Comparison of ENCODE assay signal across 2 cellular contexts in the genomic region with DNA sequence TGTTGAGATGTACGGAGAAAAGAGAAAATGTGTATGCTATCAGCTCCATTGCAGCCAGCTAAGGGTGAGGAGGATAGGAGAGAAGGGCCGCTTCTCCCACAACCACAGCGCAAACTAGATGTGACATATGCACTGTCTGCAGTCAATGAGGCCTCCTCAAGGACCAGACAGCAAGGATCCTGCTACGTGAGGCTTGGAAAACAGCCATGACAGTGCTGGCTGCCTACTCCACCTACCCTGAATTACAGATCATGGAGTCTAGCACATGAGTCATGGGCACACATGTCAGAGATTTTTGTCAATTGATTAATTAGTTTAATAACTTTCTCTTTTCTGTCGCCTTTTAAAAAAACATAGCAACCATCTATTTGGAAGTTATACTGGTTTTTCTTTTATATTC.
TF ChIP-seq lines count a peak whose summit lies in the region.

No MANE protein-coding gene starts in this region.

TF ChIP-seq in K562, 482 proteins besides CTCF, POLR2A, EP300 and RAD21 (continues in another document):
- TF ChIP-seq ZFP1 (CRISPR knock-in tag; IDR thresholded peaks at IDR 0.05) (no peak), PHF20 (IDR thresholded peaks at IDR 0.05; ENCODE audit: partially characterized antibody) (no peak), RBM14 (IDR thresholded peaks at IDR 0.05; ENCODE audit: borderline replicate concordance, insufficient read depth, low read depth, low read length) (no peak), NFIC (IDR thresholded peaks at IDR 0.05) (0 out of 2 replicates have a peak, but pooled peaks have one; percentile 17), SMARCB1 (IDR thresholded peaks at IDR 0.05; ENCODE audit: insufficient read length, low read depth) (no peak), BRCA1 (IDR thresholded peaks at IDR 0.05) (no peak), BRCA1 (CRISPR knock-in tag; IDR thresholded peaks at IDR 0.05) (no peak), YY1 (IDR thresholded peaks at IDR 0.05; ENCODE audit: borderline replicate concordance in 1 of 3, control insufficient read depth in 1 of 3, extremely low read depth in 1 of 3, insufficient read depth in 3 of 3, insufficient read length in 1 of 3, insufficient replicate concordance in 2 of 3, low read depth in 1 of 3, low read length in 2 of 3) (peak in 1 of 3 experiments; percentile 36), ELF4 (CRISPR knock-in tag; IDR thresholded peaks at IDR 0.05) (no peak), ZKSCAN3 (CRISPR knock-in tag; IDR thresholded peaks at IDR 0.05) (no peak), KAT7 (CRISPR knock-in tag; IDR thresholded peaks at IDR 0.05; ENCODE audit: borderline replicate concordance) (no peak), XRCC4 (IDR thresholded peaks at IDR 0.05; ENCODE audit: extremely low read depth, insufficient read depth, insufficient read length) (no peak), STAT5B (CRISPR knock-in tag; IDR thresholded peaks at IDR 0.05) (no peak), MECOM (CRISPR knock-in tag; IDR thresholded peaks at IDR 0.05) (no peak), SUPT5H (IDR thresholded peaks at IDR 0.05) (no peak), ZC3H8 (IDR thresholded peaks at IDR 0.05) (no peak), PTRF (tag; IDR thresholded peaks at IDR 0.05) (no peak), FOSL1 (tag; conservative IDR thresholded peaks at IDR 0.05) (0 out of 2 replicates have a peak, but pooled peaks have one; percentile 44), ZBTB17 (CRISPR knock-in tag; IDR thresholded peaks at IDR 0.05) (no peak), NFIX (CRISPR knock-in tag; IDR thresholded peaks at IDR 0.05; ENCODE audit: low read depth) (no peak), RBM22 (IDR thresholded peaks at IDR 0.05; ENCODE audit: low read depth, low read length, poor library complexity, severe bottlenecking) (no peak), ZNF253 (CRISPR knock-in tag; conservative IDR thresholded peaks at IDR 0.05) (no peak), ZNF197 (CRISPR knock-in tag; IDR thresholded peaks at IDR 0.05; ENCODE audit: low read depth) (no peak), BACH1 (tag; IDR thresholded peaks at IDR 0.05) (no peak), MTA1 (IDR thresholded peaks at IDR 0.05; ENCODE audit: borderline replicate concordance) (no peak), KAT8 (IDR thresholded peaks at IDR 0.05; ENCODE audit: low read depth) (no peak), SMAD3 (CRISPR knock-in tag; conservative IDR thresholded peaks at IDR 0.05) (no peak), ZSCAN32 (CRISPR knock-in tag; IDR thresholded peaks at IDR 0.05) (no peak), BHLHE40 (IDR thresholded peaks at IDR 0.05; ENCODE audit: low read length) (0 out of 2 replicates have a peak, but pooled peaks have one; percentile 3), LARP7 (IDR thresholded peaks at IDR 0.05) (no peak), PRMT5 (CRISPR knock-in tag; IDR thresholded peaks at IDR 0.05) (no peak), PTBP1 (IDR thresholded peaks at IDR 0.05; ENCODE audit: low read depth, low read length) (no peak), ZNF217 (CRISPR knock-in tag; IDR thresholded peaks at IDR 0.05) (no peak), RAD51 (IDR thresholded peaks at IDR 0.05; ENCODE audit: borderline replicate concordance, low read depth) (no peak), TRIM24 (IDR thresholded peaks at IDR 0.05) (no peak)
- TF ChIP-seq, protein P1, sequence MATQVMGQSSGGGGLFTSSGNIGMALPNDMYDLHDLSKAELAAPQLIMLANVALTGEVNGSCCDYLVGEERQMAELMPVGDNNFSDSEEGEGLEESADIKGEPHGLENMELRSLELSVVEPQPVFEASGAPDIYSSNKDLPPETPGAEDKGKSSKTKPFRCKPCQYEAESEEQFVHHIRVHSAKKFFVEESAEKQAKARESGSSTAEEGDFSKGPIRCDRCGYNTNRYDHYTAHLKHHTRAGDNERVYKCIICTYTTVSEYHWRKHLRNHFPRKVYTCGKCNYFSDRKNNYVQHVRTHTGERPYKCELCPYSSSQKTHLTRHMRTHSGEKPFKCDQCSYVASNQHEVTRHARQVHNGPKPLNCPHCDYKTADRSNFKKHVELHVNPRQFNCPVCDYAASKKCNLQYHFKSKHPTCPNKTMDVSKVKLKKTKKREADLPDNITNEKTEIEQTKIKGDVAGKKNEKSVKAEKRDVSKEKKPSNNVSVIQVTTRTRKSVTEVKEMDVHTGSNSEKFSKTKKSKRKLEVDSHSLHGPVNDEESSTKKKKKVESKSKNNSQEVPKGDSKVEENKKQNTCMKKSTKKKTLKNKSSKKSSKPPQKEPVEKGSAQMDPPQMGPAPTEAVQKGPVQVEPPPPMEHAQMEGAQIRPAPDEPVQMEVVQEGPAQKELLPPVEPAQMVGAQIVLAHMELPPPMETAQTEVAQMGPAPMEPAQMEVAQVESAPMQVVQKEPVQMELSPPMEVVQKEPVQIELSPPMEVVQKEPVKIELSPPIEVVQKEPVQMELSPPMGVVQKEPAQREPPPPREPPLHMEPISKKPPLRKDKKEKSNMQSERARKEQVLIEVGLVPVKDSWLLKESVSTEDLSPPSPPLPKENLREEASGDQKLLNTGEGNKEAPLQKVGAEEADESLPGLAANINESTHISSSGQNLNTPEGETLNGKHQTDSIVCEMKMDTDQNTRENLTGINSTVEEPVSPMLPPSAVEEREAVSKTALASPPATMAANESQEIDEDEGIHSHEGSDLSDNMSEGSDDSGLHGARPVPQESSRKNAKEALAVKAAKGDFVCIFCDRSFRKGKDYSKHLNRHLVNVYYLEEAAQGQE (CRISPR knock-in tag; IDR thresholded peaks at IDR 0.05; ENCODE audit: low read depth): no peak
- TF ChIP-seq, protein P2, sequence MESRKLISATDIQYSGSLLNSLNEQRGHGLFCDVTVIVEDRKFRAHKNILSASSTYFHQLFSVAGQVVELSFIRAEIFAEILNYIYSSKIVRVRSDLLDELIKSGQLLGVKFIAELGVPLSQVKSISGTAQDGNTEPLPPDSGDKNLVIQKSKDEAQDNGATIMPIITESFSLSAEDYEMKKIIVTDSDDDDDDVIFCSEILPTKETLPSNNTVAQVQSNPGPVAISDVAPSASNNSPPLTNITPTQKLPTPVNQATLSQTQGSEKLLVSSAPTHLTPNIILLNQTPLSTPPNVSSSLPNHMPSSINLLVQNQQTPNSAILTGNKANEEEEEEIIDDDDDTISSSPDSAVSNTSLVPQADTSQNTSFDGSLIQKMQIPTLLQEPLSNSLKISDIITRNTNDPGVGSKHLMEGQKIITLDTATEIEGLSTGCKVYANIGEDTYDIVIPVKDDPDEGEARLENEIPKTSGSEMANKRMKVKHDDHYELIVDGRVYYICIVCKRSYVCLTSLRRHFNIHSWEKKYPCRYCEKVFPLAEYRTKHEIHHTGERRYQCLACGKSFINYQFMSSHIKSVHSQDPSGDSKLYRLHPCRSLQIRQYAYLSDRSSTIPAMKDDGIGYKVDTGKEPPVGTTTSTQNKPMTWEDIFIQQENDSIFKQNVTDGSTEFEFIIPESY (CRISPR knock-in tag; IDR thresholded peaks at IDR 0.05): no peak

TF ChIP-seq in HepG2, 621 proteins besides CTCF, POLR2A, EP300 and RAD21:
- TF ChIP-seq ELF4 (CRISPR knock-in tag; IDR thresholded peaks at IDR 0.05; ENCODE audit: borderline replicate concordance) (no peak), ARNT (IDR thresholded peaks at IDR 0.05) (no peak), ZNF510 (CRISPR knock-in tag; IDR thresholded peaks at IDR 0.05; ENCODE audit: low read depth) (no peak), ZNF674 (CRISPR knock-in tag; IDR thresholded peaks at IDR 0.05; ENCODE audit: low read depth) (no peak), EED (CRISPR knock-in tag; IDR thresholded peaks at IDR 0.05) (no peak), TCF12 (IDR thresholded peaks at IDR 0.05) (no peak), TCF12 (CRISPR knock-in tag; IDR thresholded peaks at IDR 0.05) (no peak), FOXM1 (CRISPR knock-in tag; IDR thresholded peaks at IDR 0.05) (no peak), ZNF317 (CRISPR knock-in tag; IDR thresholded peaks at IDR 0.05) (no peak), DNMT3B (CRISPR knock-in tag; conservative IDR thresholded peaks at IDR 0.05) (no peak)
- TF ChIP-seq, protein P3, sequence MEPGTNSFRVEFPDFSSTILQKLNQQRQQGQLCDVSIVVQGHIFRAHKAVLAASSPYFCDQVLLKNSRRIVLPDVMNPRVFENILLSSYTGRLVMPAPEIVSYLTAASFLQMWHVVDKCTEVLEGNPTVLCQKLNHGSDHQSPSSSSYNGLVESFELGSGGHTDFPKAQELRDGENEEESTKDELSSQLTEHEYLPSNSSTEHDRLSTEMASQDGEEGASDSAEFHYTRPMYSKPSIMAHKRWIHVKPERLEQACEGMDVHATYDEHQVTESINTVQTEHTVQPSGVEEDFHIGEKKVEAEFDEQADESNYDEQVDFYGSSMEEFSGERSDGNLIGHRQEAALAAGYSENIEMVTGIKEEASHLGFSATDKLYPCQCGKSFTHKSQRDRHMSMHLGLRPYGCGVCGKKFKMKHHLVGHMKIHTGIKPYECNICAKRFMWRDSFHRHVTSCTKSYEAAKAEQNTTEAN (CRISPR knock-in tag; conservative IDR thresholded peaks at IDR 0.05): no peak
- TF ChIP-seq, protein P4, sequence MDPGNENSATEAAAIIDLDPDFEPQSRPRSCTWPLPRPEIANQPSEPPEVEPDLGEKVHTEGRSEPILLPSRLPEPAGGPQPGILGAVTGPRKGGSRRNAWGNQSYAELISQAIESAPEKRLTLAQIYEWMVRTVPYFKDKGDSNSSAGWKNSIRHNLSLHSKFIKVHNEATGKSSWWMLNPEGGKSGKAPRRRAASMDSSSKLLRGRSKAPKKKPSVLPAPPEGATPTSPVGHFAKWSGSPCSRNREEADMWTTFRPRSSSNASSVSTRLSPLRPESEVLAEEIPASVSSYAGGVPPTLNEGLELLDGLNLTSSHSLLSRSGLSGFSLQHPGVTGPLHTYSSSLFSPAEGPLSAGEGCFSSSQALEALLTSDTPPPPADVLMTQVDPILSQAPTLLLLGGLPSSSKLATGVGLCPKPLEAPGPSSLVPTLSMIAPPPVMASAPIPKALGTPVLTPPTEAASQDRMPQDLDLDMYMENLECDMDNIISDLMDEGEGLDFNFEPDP (CRISPR knock-in tag; conservative IDR thresholded peaks at IDR 0.05): no peak
- TF ChIP-seq, protein P5, sequence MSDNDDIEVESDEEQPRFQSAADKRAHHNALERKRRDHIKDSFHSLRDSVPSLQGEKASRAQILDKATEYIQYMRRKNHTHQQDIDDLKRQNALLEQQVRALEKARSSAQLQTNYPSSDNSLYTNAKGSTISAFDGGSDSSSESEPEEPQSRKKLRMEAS (IDR thresholded peaks at IDR 0.05): no peak
- TF ChIP-seq, protein P6, sequence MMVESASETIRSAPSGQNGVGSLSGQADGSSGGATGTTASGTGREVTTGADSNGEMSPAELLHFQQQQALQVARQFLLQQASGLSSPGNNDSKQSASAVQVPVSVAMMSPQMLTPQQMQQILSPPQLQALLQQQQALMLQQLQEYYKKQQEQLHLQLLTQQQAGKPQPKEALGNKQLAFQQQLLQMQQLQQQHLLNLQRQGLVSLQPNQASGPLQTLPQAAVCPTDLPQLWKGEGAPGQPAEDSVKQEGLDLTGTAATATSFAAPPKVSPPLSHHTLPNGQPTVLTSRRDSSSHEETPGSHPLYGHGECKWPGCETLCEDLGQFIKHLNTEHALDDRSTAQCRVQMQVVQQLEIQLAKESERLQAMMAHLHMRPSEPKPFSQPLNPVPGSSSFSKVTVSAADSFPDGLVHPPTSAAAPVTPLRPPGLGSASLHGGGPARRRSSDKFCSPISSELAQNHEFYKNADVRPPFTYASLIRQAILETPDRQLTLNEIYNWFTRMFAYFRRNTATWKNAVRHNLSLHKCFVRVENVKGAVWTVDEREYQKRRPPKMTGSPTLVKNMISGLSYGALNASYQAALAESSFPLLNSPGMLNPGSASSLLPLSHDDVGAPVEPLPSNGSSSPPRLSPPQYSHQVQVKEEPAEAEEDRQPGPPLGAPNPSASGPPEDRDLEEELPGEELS (CRISPR knock-in tag; IDR thresholded peaks at IDR 0.05): no peak
